ENCODE assay signal across 8 cellular contexts in the genomic region with DNA sequence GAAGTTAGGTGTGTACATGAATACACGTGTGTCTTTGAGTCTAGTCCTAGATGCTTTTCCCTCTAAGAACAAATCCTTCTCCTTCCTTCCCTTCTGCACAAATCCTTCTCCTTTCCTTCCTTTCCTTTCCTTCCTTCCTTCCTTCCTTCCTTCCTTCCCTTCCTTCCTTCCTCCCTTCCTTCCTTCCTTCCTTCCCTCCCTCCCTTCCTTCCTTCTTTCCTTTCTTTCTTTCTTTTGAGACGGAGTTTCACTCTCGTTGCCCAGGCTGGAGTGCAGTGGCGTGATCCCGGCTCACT. TPM values are rescaled to one million over a fixed set of nuclear protein-coding genes. Genes with fewer than 3 reads are reported as not detected.
DNase-seq lines count a peak whose midpoint lies in the region; ATAC-seq and TF ChIP-seq lines count a peak whose summit lies in the region.
"Not testable (repeated sequence)": the region's sequence is repeated elsewhere in the genome, so short reads cannot be mapped to it uniquely, and the experiment has no call there.

No MANE protein-coding gene starts in this region.

- H3K9me3 ChIP-seq in PC-3 (ENCODE audit: low read length); esophagus squamous epithelium; naive thymus-derived CD4-positive, alpha-beta T cell (ENCODE audit: control insufficient read depth in 2 of 3, low read length in 3 of 3); spleen: not testable (repeated sequence)

- H3K4me3 Mint-ChIP-seq in GM23338 = peak overlapping the region; percentile 64
- peak overlapping the region; percentile 79 for H3K4me3 Mint-ChIP-seq in activated CD4-positive, alpha-beta memory T cell treated with anti-CD3 and anti-CD28 coated beads, Interleukin-2, amount 10 ng/mL, durations not matched to agents 7 days and 5 days
- H3K4me3 Mint-ChIP-seq in activated naive CD8-positive, alpha-beta T cell treated with anti-CD3 and anti-CD28 coated beads, Interleukin-2, amount 50 U/mL, for 24 hours = peak overlapping the region; percentile 58
- peak overlapping the region; percentile 64 to 98 (median 85) for H3K4me3 Mint-ChIP-seq in naive thymus-derived CD4-positive, alpha-beta T cell

- not testable (repeated sequence) for H3K9ac ChIP-seq in PC-3 (ENCODE audit: low read length)

- H4K20me1 ChIP-seq in GM23338 (replicated peaks; ENCODE audit: insufficient read depth) = peaks cover 11% of the 10 kb centered on the region
- not testable (repeated sequence) for H4K20me1 ChIP-seq in PC-3 (ENCODE audit: low read length)

- H3K4me2 ChIP-seq in GM23338 = not testable (repeated sequence)
- peak overlapping the region; percentile 66 for H3K4me2 ChIP-seq in PC-3 (ENCODE audit: low read length)

- not testable (repeated sequence) for H3K9me2 ChIP-seq in GM23338 (ENCODE audit: insufficient read depth); PC-3 (replicated peaks; ENCODE audit: low read length)

- POLR2A ChIA-PET in PC-3 (lab: Charles Lee; ENCODE audit: unreplicated experiment) = not testable (repeated sequence)
- POLR2A ChIA-PET in activated CD4-positive, alpha-beta memory T cell treated with anti-CD3 and anti-CD28 coated beads, Interleukin-2, amount 10 ng/mL, durations not matched to agents 7 days and 5 days (lab: Charles Lee) = interaction anchor here (1.1 to 4.4 kb wide), 4 partner anchors 11 to 176 kb away, joined by 5 to 39 read pairs (median 18); a partner anchor contains a TSS
- POLR2A ChIA-PET in naive thymus-derived CD4-positive, alpha-beta T cell (lab: Charles Lee) = interaction anchor here (0.5 to 12.7 kb wide), 5 partner anchors 22 to 130 kb away, joined by 3 to 183 read pairs (median 4); a partner anchor contains a TSS

- H3K79me2 ChIP-seq in GM23338 (replicated peaks; ENCODE audit: insufficient read depth) = peaks cover 19% of the 10 kb centered on the region; the same call in 1 of the 2 replicates
- H3K79me2 ChIP-seq in PC-3 (ENCODE audit: low read length) = not testable (repeated sequence)

- H3K36me3 Mint-ChIP-seq in GM23338 (ENCODE audit: low read depth) = peaks cover 52% of the 10 kb centered on the region
- H3K36me3 Mint-ChIP-seq in activated CD4-positive, alpha-beta memory T cell treated with anti-CD3 and anti-CD28 coated beads, Interleukin-2, amount 10 ng/mL, durations not matched to agents 7 days and 5 days (ENCODE audit: low read depth) = peaks cover 48% of the 10 kb centered on the region
- peaks cover 19% of the 10 kb centered on the region for H3K36me3 Mint-ChIP-seq in activated naive CD8-positive, alpha-beta T cell treated with anti-CD3 and anti-CD28 coated beads, Interleukin-2, amount 50 U/mL, for 24 hours (ENCODE audit: low read depth)
- peaks cover 3 to 28% (median 8%) of the 10 kb centered on the region in 5 donors for H3K36me3 Mint-ChIP-seq in naive thymus-derived CD4-positive, alpha-beta T cell

- ATAC-seq in GM23338; PC-3; activated naive CD8-positive, alpha-beta T cell treated with anti-CD3 and anti-CD28 coated beads, Interleukin-2, amount 50 U/mL, for 24 hours; naive thymus-derived CD4-positive, alpha-beta T cell: not testable (repeated sequence)

- not testable (repeated sequence) for H2AFZ ChIP-seq in GM23338; PC-3 (ENCODE audit: low read length)

- TF ChIP-seq CTCF in 22Rv1 (IDR thresholded peaks at IDR 0.05); GM23338 (conservative IDR thresholded peaks at IDR 0.05; ENCODE audit: low read depth in 2 of 2); PC-3 (conservative IDR thresholded peaks at IDR 0.05; ENCODE audit: low read depth, low read length); esophagus squamous epithelium (IDR thresholded peaks at IDR 0.05); spleen (IDR thresholded peaks at IDR 0.05 in 8 of 11, conservative IDR thresholded peaks at IDR 0.05 in 3 of 11): not testable (repeated sequence)

- H3F3A ChIP-seq in GM23338 (replicated peaks; ENCODE audit: low read depth) = peaks cover 48% of the 10 kb centered on the region
- H3F3A ChIP-seq in PC-3 (ENCODE audit: low read length, unreplicated experiment) = not testable (repeated sequence)

- not testable (repeated sequence) for H3K9me3 Mint-ChIP-seq in GM23338; activated CD4-positive, alpha-beta memory T cell treated with anti-CD3 and anti-CD28 coated beads, Interleukin-2, amount 10 ng/mL, durations not matched to agents 7 days and 5 days; activated naive CD8-positive, alpha-beta T cell treated with anti-CD3 and anti-CD28 coated beads, Interleukin-2, amount 50 U/mL, for 24 hours; naive thymus-derived CD4-positive, alpha-beta T cell

- not testable (repeated sequence) for DNase-seq in GM23338 (ENCODE audit: low spot score); PC-3; activated CD4-positive, alpha-beta memory T cell treated with anti-CD3 and anti-CD28 coated beads, Interleukin-2, amount 10 ng/mL, durations not matched to agents 7 days and 5 days; activated naive CD8-positive, alpha-beta T cell treated with anti-CD3 and anti-CD28 coated beads, Interleukin-2, amount 50 U/mL, for 24 hours; esophagus squamous epithelium (lab: John Stamatoyannopoulos, UW); naive thymus-derived CD4-positive, alpha-beta T cell; spleen

- intact Hi-C loops in PC-3 (cut with micrococcal nuclease) (loop anchor here (5.0 to 10.0 kb wide), 3 partner anchors 44 to 179 kb away; a partner anchor contains a TSS), spleen (cut with DNase I; ENCODE audit: low total_unique reads) (loop anchor here (10.0 kb wide), 1 partner anchor 49 kb away; a partner anchor contains a TSS)
- intact Hi-C loops in esophagus squamous epithelium (cut with DNase I) = not testable (repeated sequence)
- intact Hi-C loops in naive thymus-derived CD4-positive, alpha-beta T cell (cut with micrococcal nuclease) = loop anchor here (1.0 to 5.0 kb wide), 13 partner anchors 13 to 256 kb away; a partner anchor contains a TSS

- peak overlapping the region; percentile 93 for H3K27ac ChIP-seq in 22Rv1
- not testable (repeated sequence) for H3K27ac ChIP-seq in GM23338 (ENCODE audit: low read depth); PC-3 (ENCODE audit: low read length)
- peak overlapping the region; percentile 29 to 95 (median 88) for H3K27ac ChIP-seq in esophagus squamous epithelium
- H3K27ac ChIP-seq in naive thymus-derived CD4-positive, alpha-beta T cell (ENCODE audit: low read depth, low read length) = peak overlapping the region; percentile 15
- peak overlapping the region in 7 of 8 donors; percentile 43 to 99 (median 92) for H3K27ac ChIP-seq in spleen

- not testable (repeated sequence) for H3K27me3 ChIP-seq in GM23338 (ENCODE audit: insufficient read depth); PC-3 (ENCODE audit: low read length); esophagus squamous epithelium; naive thymus-derived CD4-positive, alpha-beta T cell (ENCODE audit: control insufficient read depth in 2 of 2, insufficient read depth in 2 of 2, low read length in 2 of 2); spleen (replicated peaks in 1 of 7)

- BruUV-seq in PC-3 (replicated peaks; lab: Mats Ljungman, UMichigan) = not testable (repeated sequence)

- not testable (repeated sequence) for H3K27ac Mint-ChIP-seq in GM23338
- peak overlapping the region; percentile 38 for H3K27ac Mint-ChIP-seq in activated CD4-positive, alpha-beta memory T cell treated with anti-CD3 and anti-CD28 coated beads, Interleukin-2, amount 10 ng/mL, durations not matched to agents 7 days and 5 days
- peak overlapping the region; percentile 55 for H3K27ac Mint-ChIP-seq in activated naive CD8-positive, alpha-beta T cell treated with anti-CD3 and anti-CD28 coated beads, Interleukin-2, amount 50 U/mL, for 24 hours
- H3K27ac Mint-ChIP-seq in naive thymus-derived CD4-positive, alpha-beta T cell = peak overlapping the region; percentile 43 to 96 (median 85)

- CTCF ChIA-PET in PC-3 (lab: Charles Lee) = interaction anchor here (0.6 kb wide), 1 partner anchor 140 kb away, joined by 8 read pairs; no protein-coding TSS in a partner anchor
- CTCF ChIA-PET in activated CD4-positive, alpha-beta memory T cell treated with anti-CD3 and anti-CD28 coated beads, Interleukin-2, amount 10 ng/mL, durations not matched to agents 7 days and 5 days (lab: Charles Lee) = interaction anchor here (0.5 to 5.0 kb wide), 12 partner anchors 8 to 176 kb away, joined by 3 to 37 read pairs (median 8); a partner anchor contains a TSS
- CTCF ChIA-PET in naive thymus-derived CD4-positive, alpha-beta T cell (lab: Charles Lee) = interaction anchor here (1.0 to 4.2 kb wide), 4 partner anchors 10 to 140 kb away, joined by 3 to 30 read pairs (median 7); a partner anchor contains a TSS

- not testable (repeated sequence) for TF ChIP-seq POLR2A in esophagus squamous epithelium (IDR thresholded peaks at IDR 0.05); spleen (IDR thresholded peaks at IDR 0.05)

- 30 to 60% methylated on average over 3 to 5 of the region's 5 CpGs for WGBS in esophagus squamous epithelium, 2 donors
- 52 to 82% (median 63%) methylated on average over 5 of the region's 5 CpGs for whole genome bisulfite sequencing in spleen, 5 donors

- H3K36me3 ChIP-seq in GM23338 (ENCODE audit: insufficient read depth) = peaks cover 19% of the 10 kb centered on the region
- H3K36me3 ChIP-seq in PC-3 (ENCODE audit: low read depth, low read length) = peaks cover 14% of the 10 kb centered on the region; the same call in 1 of the 2 replicates
- peaks cover 7 to 37% (median 10%) of the 10 kb centered on the region in 3 donors for H3K36me3 ChIP-seq in esophagus squamous epithelium
- peaks cover 2 to 28% (median 7%) of the 10 kb centered on the region in 3 experiments for H3K36me3 ChIP-seq in naive thymus-derived CD4-positive, alpha-beta T cell (ENCODE audit: control insufficient read depth in 2 of 3, insufficient read depth in 3 of 3, low read length in 3 of 3)
- H3K36me3 ChIP-seq in spleen = peaks cover 0 to 44% (median 31%) of the 10 kb centered on the region in 6 donors

- H3K27me3 Mint-ChIP-seq in GM23338 (ENCODE audit: insufficient read depth, low read depth, poor library complexity) = peaks cover 27% of the 10 kb centered on the region
- H3K27me3 Mint-ChIP-seq in activated CD4-positive, alpha-beta memory T cell treated with anti-CD3 and anti-CD28 coated beads, Interleukin-2, amount 10 ng/mL, durations not matched to agents 7 days and 5 days; activated naive CD8-positive, alpha-beta T cell treated with anti-CD3 and anti-CD28 coated beads, Interleukin-2, amount 50 U/mL, for 24 hours; naive thymus-derived CD4-positive, alpha-beta T cell: not testable (repeated sequence)

- peak overlapping the region; percentile 92; the same call in 1 of the 2 replicates for H3K4me3 ChIP-seq in GM23338
- H3K4me3 ChIP-seq in PC-3 (ENCODE audit: low read length) = peak overlapping the region; percentile 78
- peak overlapping the region in 2 of 4 donors; percentile 85 to 92 for H3K4me3 ChIP-seq in esophagus squamous epithelium
- not testable (repeated sequence) for H3K4me3 ChIP-seq in naive thymus-derived CD4-positive, alpha-beta T cell (ENCODE audit: low read length)
- peak overlapping the region in 3 of 8 donors; percentile 76 to 95 (median 85) for H3K4me3 ChIP-seq in spleen

- peaks cover 18% of the 10 kb centered on the region for H3K4me1 ChIP-seq in GM23338 (ENCODE audit: insufficient read depth)
- H3K4me1 ChIP-seq in PC-3 (ENCODE audit: insufficient read depth, low read length) = not testable (repeated sequence)
- H3K4me1 ChIP-seq in esophagus squamous epithelium = peaks cover 16 to 74% (median 35%) of the 10 kb centered on the region in 3 donors
- H3K4me1 ChIP-seq in naive thymus-derived CD4-positive, alpha-beta T cell (ENCODE audit: control insufficient read depth in 2 of 2, insufficient read depth in 2 of 2, low read length in 2 of 2) = peaks cover 14 to 24% of the 10 kb centered on the region in 2 donors
- peaks cover 20 to 64% (median 50%) of the 10 kb centered on the region in 6 donors for H3K4me1 ChIP-seq in spleen

- H3K4me1 Mint-ChIP-seq in GM23338 = peaks cover 45% of the 10 kb centered on the region
- H3K4me1 Mint-ChIP-seq in activated CD4-positive, alpha-beta memory T cell treated with anti-CD3 and anti-CD28 coated beads, Interleukin-2, amount 10 ng/mL, durations not matched to agents 7 days and 5 days = peaks cover 44% of the 10 kb centered on the region
- peaks cover 25% of the 10 kb centered on the region for H3K4me1 Mint-ChIP-seq in activated naive CD8-positive, alpha-beta T cell treated with anti-CD3 and anti-CD28 coated beads, Interleukin-2, amount 50 U/mL, for 24 hours
- peaks cover 10 to 48% (median 33%) of the 10 kb centered on the region in 7 donors for H3K4me1 Mint-ChIP-seq in naive thymus-derived CD4-positive, alpha-beta T cell

RNA-seq across cellular contexts. Expression of a gene that starts 0.6 kb away (rescaled TPM):
- 31.3 and 34.2 TPM in 2 replicates for total RNA-seq in GM23338 (2014; rRNA removed; shearing (Covaris generic))
- polyA plus RNA-seq in GM23338 (2016; fragmentation: Nextera tagmentation; extraction: Ambion mirVana) (5.4 and 7.0 TPM in 2 replicates), spleen (10 to 100 TPM; 12.2 to 12.6 (median 12.6) TPM)
- total RNA-seq in PC-3 (2014; rRNA removed) (4.9 and 5.1 TPM in 2 replicates), esophagus squamous epithelium (10 to 100 TPM; 10.3 to 17.0 (median 14.9) TPM), spleen (10 to 100 TPM; 14.7 to 51.2 (median 21.2) TPM)
- total RNA-seq in activated CD4-positive, alpha-beta memory T cell treated with anti-CD3 and anti-CD28 coated beads, Interleukin-2, amount 10 ng/mL, durations not matched to agents 7 days and 5 days = 10 to 100 TPM; 25.2 to 25.7 TPM
- total RNA-seq in naive thymus-derived CD4-positive, alpha-beta T cell = 10 to 100 TPM; 20.0 to 51.3 (median 30.4) TPM
- polyA plus RNA-seq in naive thymus-derived CD4-positive, alpha-beta T cell = 10 to 100 TPM; 15.3 to 29.9 TPM

RNA-seq across cellular contexts. Expression of a gene that starts 6.0 kb away (rescaled TPM):
- total RNA-seq in GM23338 (2014; rRNA removed; shearing (Covaris generic)) = 66.1 and 66.3 TPM in 2 replicates
- polyA plus RNA-seq in GM23338 (2016; fragmentation: Nextera tagmentation; extraction: Ambion mirVana) (49.8 and 51.0 TPM in 2 replicates), spleen (100 to 1,000 TPM in 1 of 3 donors, 10 to 100 TPM in 2; 80.8 to 119 (median 92.8) TPM)
- total RNA-seq in PC-3 (2014; rRNA removed) (23.1 and 34.7 TPM in 2 replicates), esophagus squamous epithelium (10 to 100 TPM; 44.8 to 81.8 (median 65.2) TPM), spleen (100 to 1,000 TPM; 133 to 259 (median 202) TPM)
- 100 to 1,000 TPM; 193 to 200 TPM for total RNA-seq in activated CD4-positive, alpha-beta memory T cell treated with anti-CD3 and anti-CD28 coated beads, Interleukin-2, amount 10 ng/mL, durations not matched to agents 7 days and 5 days
- 100 to 1,000 TPM; 134 to 252 (median 191) TPM for total RNA-seq in naive thymus-derived CD4-positive, alpha-beta T cell
- 100 to 1,000 TPM; 228 to 309 TPM for polyA plus RNA-seq in naive thymus-derived CD4-positive, alpha-beta T cell

RNA-seq across cellular contexts. Expression of a gene that starts 47.8 kb away (rescaled TPM):
- 41.0 and 45.4 TPM in 2 replicates for total RNA-seq in GM23338 (2014; rRNA removed; shearing (Covaris generic))
- polyA plus RNA-seq in GM23338 (2016; fragmentation: Nextera tagmentation; extraction: Ambion mirVana) (19.7 and 20.8 TPM in 2 replicates), spleen (10 to 100 TPM; 16.2 to 22.0 (median 20.0) TPM)
- total RNA-seq in PC-3 (2014; rRNA removed) (20.6 and 25.0 TPM in 2 replicates), esophagus squamous epithelium (10 to 100 TPM; 13.0 to 35.6 (median 18.8) TPM), spleen (100 to 1,000 TPM in 2 of 7 donors, 10 to 100 TPM in 5; 65.9 to 118 (median 84.9) TPM)
- total RNA-seq in activated CD4-positive, alpha-beta memory T cell treated with anti-CD3 and anti-CD28 coated beads, Interleukin-2, amount 10 ng/mL, durations not matched to agents 7 days and 5 days = 10 to 100 TPM; 75.6 to 78.8 TPM
- total RNA-seq in naive thymus-derived CD4-positive, alpha-beta T cell = 100 to 1,000 TPM in 4 of 5 experiments, 10 to 100 TPM in 1; 89.3 to 162 (median 134) TPM
- polyA plus RNA-seq in naive thymus-derived CD4-positive, alpha-beta T cell = 10 to 100 TPM in 1 of 2 donors, 1 to 10 TPM in 1; 6.2 to 21.8 TPM

RNA-seq across cellular contexts. Expression of a gene that starts 48.7 kb away (rescaled TPM):
- 118 and 121 TPM in 2 replicates for total RNA-seq in GM23338 (2014; rRNA removed; shearing (Covaris generic))
- polyA plus RNA-seq in GM23338 (2016; fragmentation: Nextera tagmentation; extraction: Ambion mirVana) (77.1 and 77.5 TPM in 2 replicates), spleen (10 to 100 TPM; 31.2 to 39.7 (median 38.6) TPM)
- total RNA-seq in PC-3 (2014; rRNA removed) (25.8 and 30.5 TPM in 2 replicates), esophagus squamous epithelium (10 to 100 TPM; 24.7 to 41.6 (median 37.8) TPM), spleen (10 to 100 TPM; 28.4 to 51.9 (median 38.8) TPM)
- total RNA-seq in activated CD4-positive, alpha-beta memory T cell treated with anti-CD3 and anti-CD28 coated beads, Interleukin-2, amount 10 ng/mL, durations not matched to agents 7 days and 5 days = 10 to 100 TPM; 34.6 to 35.2 TPM
- 10 to 100 TPM; 19.8 to 50.0 (median 24.9) TPM for total RNA-seq in naive thymus-derived CD4-positive, alpha-beta T cell
- 10 to 100 TPM; 41.3 to 56.6 TPM for polyA plus RNA-seq in naive thymus-derived CD4-positive, alpha-beta T cell
